1 cellular context compared by ENCODE assay signal in the genomic region with DNA sequence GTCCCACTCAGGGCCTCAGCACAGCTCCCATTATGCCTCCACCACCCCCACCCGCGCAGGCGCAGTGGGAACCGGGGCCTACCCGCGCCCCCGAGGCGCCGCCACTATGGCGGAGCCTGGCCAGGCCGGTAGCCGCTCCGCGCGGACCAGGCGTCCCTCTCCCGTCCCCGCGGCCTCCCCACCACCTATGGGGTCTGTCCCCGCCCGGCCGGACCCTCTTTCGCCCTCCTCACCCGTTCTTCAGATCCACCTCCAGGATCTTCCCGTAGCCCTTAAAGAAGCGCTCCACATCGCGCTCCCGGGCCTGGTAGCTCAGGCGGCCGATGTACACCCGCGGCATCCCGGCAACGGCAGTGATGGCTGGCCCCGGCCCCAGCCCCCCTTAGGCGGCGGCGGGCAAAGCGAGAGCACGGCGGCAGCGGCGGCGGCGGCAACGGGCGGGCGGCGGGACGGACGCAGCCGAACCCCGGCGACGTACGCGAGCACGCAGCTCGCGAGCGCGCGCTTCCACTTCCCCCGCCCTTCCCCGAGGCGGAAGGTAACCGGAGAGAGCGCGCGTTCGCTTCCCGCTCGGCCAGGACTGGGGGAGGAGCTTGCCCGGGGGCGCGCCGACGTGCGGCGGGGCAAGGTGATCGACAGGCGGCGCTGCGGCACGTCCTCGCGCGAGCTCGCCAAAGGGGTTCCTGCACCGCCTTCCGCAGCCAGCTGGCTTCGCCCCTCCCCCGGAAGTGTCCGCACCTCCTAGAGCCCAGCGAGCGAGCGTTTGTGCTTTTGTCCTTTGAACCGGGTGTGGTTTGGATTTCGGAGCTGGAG.
TF ChIP-seq lines count a peak whose summit lies in the region.

A gene (minus strand): TSS at position 488 of the 813 bp plus-strand sequence. CDS start 148 bp downstream, at position 340.

TF ChIP-seq in HepG2, 621 proteins besides CTCF, POLR2A, EP300 and RAD21 (continued from another document and continues in another):
- TF ChIP-seq CCDC6 (CRISPR knock-in tag; IDR thresholded peaks at IDR 0.05) (peak; percentile 98), ZNF180 (CRISPR knock-in tag; IDR thresholded peaks at IDR 0.05; ENCODE audit: borderline replicate concordance, low read depth) (no peak), ZNF672 (CRISPR knock-in tag; IDR thresholded peaks at IDR 0.05) (no peak), ARNT (IDR thresholded peaks at IDR 0.05) (no peak), ZSCAN20 (CRISPR knock-in tag; IDR thresholded peaks at IDR 0.05; ENCODE audit: borderline replicate concordance) (no peak; the same call in 1 of the 2 replicates), TAF1 (CRISPR knock-in tag; IDR thresholded peaks at IDR 0.05) (peak; percentile 90), ZSCAN12 (CRISPR knock-in tag; IDR thresholded peaks at IDR 0.05) (no peak), SRY (CRISPR knock-in tag; IDR thresholded peaks at IDR 0.05) (peak; percentile 83; the same call in 1 of the 2 replicates), EEA1 (CRISPR knock-in tag; IDR thresholded peaks at IDR 0.05; ENCODE audit: borderline replicate concordance) (no peak), NONO (IDR thresholded peaks at IDR 0.05) (no peak), NONO (CRISPR knock-in tag; conservative IDR thresholded peaks at IDR 0.05) (peak; percentile 95), MTF1 (CRISPR knock-in tag; IDR thresholded peaks at IDR 0.05) (no peak), TSC22D2 (CRISPR knock-in tag; IDR thresholded peaks at IDR 0.05; ENCODE audit: borderline replicate concordance) (0 out of 2 replicates have a peak, but pooled peaks have one; percentile 20), JUND (CRISPR knock-in tag; IDR thresholded peaks at IDR 0.05) (no peak), PAWR (CRISPR knock-in tag; IDR thresholded peaks at IDR 0.05; ENCODE audit: borderline replicate concordance) (no peak), ZMYM3 (CRISPR knock-in tag; IDR thresholded peaks at IDR 0.05) (0 out of 2 replicates have a peak, but pooled peaks have one; percentile 43), TGIF2 (CRISPR knock-in tag; IDR thresholded peaks at IDR 0.05) (peak; percentile 92), ZNF775 (CRISPR knock-in tag; IDR thresholded peaks at IDR 0.05; ENCODE audit: borderline replicate concordance) (no peak), ARHGAP35 (CRISPR knock-in tag; IDR thresholded peaks at IDR 0.05; ENCODE audit: borderline replicate concordance) (peak; percentile 79; the same call in 1 of the 2 replicates), KDM5A (IDR thresholded peaks at IDR 0.05; ENCODE audit: borderline replicate concordance, low read length) (peak; percentile 56; the same call in 1 of the 2 replicates), ZNF660 (CRISPR knock-in tag; IDR thresholded peaks at IDR 0.05; ENCODE audit: borderline replicate concordance, low read depth) (no peak), ZNF891 (CRISPR knock-in tag; IDR thresholded peaks at IDR 0.05) (peak; percentile 64; the same call in 1 of the 2 replicates), ZNF274 (CRISPR knock-in tag; IDR thresholded peaks at IDR 0.05) (peak; percentile 96), ZNF12 (CRISPR knock-in tag; IDR thresholded peaks at IDR 0.05) (peak; percentile 67; the same call in 1 of the 2 replicates), GZF1 (CRISPR knock-in tag; IDR thresholded peaks at IDR 0.05) (no peak), MAFK (conservative IDR thresholded peaks at IDR 0.05 in 1 of 2, IDR thresholded peaks at IDR 0.05 in 1 of 2; ENCODE audit: low read length in 2 of 2) (no peak), SP4 (CRISPR knock-in tag; IDR thresholded peaks at IDR 0.05) (peak; percentile 94), GFI1 (CRISPR knock-in tag; IDR thresholded peaks at IDR 0.05; ENCODE audit: borderline replicate concordance) (peak; percentile 12; the same call in 1 of the 2 replicates)
- TF ChIP-seq, protein P1, sequence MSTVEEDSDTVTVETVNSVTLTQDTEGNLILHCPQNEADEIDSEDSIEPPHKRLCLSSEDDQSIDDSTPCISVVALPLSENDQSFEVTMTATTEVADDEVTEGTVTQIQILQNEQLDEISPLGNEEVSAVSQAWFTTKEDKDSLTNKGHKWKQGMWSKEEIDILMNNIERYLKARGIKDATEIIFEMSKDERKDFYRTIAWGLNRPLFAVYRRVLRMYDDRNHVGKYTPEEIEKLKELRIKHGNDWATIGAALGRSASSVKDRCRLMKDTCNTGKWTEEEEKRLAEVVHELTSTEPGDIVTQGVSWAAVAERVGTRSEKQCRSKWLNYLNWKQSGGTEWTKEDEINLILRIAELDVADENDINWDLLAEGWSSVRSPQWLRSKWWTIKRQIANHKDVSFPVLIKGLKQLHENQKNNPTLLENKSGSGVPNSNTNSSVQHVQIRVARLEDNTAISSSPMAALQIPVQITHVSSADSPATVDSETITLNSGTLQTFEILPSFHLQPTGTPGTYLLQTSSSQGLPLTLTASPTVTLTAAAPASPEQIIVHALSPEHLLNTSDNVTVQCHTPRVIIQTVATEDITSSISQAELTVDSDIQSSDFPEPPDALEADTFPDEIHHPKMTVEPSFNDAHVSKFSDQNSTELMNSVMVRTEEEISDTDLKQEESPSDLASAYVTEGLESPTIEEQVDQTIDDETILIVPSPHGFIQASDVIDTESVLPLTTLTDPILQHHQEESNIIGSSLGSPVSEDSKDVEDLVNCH (CRISPR knock-in tag; IDR thresholded peaks at IDR 0.05) = no peak
- TF ChIP-seq, protein P2, sequence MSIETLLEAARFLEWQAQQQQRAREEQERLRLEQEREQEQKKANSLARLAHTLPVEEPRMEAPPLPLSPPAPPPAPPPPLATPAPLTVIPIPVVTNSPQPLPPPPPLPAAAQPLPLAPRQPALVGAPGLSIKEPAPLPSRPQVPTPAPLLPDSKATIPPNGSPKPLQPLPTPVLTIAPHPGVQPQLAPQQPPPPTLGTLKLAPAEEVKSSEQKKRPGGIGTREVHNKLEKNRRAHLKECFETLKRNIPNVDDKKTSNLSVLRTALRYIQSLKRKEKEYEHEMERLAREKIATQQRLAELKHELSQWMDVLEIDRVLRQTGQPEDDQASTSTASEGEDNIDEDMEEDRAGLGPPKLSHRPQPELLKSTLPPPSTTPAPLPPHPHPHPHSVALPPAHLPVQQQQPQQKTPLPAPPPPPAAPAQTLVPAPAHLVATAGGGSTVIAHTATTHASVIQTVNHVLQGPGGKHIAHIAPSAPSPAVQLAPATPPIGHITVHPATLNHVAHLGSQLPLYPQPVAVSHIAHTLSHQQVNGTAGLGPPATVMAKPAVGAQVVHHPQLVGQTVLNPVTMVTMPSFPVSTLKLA (IDR thresholded peaks at IDR 0.05) = peak; percentile 46
- TF ChIP-seq, protein P3, sequence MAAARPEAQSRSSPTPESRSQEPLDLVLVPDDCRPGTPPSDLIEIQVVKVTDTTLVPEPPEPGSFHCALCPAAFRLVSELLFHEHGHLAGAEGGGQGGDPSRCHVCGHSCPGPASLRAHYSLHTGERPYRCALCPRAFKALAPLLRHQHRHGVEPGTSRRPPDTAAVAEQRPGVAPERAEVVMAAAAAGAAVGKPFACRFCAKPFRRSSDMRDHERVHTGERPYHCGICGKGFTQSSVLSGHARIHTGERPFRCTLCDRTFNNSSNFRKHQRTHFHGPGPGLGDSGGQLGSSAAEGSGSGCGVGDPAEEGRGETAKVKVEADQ (CRISPR knock-in tag; IDR thresholded peaks at IDR 0.05; ENCODE audit: borderline replicate concordance) = peak; percentile 93; the same call in 1 of the 2 replicates
- TF ChIP-seq, protein P4, sequence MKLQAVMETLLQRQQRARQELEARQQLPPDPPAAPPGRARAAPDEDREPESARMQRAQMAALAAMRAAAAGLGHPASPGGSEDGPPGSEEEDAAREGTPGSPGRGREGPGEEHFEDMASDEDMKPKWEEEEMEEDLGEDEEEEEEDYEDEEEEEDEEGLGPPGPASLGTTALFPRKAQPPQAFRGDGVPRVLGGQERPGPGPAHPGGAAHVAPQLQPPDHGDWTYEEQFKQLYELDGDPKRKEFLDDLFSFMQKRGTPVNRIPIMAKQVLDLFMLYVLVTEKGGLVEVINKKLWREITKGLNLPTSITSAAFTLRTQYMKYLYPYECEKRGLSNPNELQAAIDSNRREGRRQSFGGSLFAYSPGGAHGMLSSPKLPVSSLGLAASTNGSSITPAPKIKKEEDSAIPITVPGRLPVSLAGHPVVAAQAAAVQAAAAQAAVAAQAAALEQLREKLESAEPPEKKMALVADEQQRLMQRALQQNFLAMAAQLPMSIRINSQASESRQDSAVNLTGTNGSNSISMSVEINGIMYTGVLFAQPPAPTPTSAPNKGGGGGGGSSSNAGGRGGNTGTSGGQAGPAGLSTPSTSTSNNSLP (IDR thresholded peaks at IDR 0.05; ENCODE audit: low read depth, low read length) = peak; percentile 29; the same call in 1 of the 2 replicates
- TF ChIP-seq, protein P5, sequence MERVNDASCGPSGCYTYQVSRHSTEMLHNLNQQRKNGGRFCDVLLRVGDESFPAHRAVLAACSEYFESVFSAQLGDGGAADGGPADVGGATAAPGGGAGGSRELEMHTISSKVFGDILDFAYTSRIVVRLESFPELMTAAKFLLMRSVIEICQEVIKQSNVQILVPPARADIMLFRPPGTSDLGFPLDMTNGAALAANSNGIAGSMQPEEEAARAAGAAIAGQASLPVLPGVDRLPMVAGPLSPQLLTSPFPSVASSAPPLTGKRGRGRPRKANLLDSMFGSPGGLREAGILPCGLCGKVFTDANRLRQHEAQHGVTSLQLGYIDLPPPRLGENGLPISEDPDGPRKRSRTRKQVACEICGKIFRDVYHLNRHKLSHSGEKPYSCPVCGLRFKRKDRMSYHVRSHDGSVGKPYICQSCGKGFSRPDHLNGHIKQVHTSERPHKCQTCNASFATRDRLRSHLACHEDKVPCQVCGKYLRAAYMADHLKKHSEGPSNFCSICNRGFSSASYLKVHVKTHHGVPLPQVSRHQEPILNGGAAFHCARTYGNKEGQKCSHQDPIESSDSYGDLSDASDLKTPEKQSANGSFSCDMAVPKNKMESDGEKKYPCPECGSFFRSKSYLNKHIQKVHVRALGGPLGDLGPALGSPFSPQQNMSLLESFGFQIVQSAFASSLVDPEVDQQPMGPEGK (CRISPR knock-in tag; IDR thresholded peaks at IDR 0.05) = peak; percentile 84
- TF ChIP-seq, protein P6, sequence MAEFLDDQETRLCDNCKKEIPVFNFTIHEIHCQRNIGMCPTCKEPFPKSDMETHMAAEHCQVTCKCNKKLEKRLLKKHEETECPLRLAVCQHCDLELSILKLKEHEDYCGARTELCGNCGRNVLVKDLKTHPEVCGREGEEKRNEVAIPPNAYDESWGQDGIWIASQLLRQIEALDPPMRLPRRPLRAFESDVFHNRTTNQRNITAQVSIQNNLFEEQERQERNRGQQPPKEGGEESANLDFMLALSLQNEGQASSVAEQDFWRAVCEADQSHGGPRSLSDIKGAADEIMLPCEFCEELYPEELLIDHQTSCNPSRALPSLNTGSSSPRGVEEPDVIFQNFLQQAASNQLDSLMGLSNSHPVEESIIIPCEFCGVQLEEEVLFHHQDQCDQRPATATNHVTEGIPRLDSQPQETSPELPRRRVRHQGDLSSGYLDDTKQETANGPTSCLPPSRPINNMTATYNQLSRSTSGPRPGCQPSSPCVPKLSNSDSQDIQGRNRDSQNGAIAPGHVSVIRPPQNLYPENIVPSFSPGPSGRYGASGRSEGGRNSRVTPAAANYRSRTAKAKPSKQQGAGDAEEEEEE (CRISPR knock-in tag; IDR thresholded peaks at IDR 0.05; ENCODE audit: borderline replicate concordance) = no peak
- TF ChIP-seq, protein P7, sequence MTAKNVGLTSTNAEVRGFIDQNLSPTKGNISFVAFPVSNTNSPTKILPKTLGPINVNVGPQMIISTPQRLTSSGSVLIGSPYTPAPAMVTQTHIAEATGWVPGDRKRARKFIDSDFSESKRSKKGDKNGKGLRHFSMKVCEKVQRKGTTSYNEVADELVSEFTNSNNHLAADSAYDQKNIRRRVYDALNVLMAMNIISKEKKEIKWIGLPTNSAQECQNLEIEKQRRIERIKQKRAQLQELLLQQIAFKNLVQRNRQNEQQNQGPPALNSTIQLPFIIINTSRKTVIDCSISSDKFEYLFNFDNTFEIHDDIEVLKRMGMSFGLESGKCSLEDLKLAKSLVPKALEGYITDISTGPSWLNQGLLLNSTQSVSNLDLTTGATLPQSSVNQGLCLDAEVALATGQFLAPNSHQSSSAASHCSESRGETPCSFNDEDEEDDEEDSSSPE (CRISPR knock-in tag; IDR thresholded peaks at IDR 0.05) = peak; percentile 92
- TF ChIP-seq, protein P8, sequence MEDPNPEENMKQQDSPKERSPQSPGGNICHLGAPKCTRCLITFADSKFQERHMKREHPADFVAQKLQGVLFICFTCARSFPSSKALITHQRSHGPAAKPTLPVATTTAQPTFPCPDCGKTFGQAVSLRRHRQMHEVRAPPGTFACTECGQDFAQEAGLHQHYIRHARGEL (CRISPR knock-in tag; IDR thresholded peaks at IDR 0.05) = no peak
- TF ChIP-seq, protein P9, sequence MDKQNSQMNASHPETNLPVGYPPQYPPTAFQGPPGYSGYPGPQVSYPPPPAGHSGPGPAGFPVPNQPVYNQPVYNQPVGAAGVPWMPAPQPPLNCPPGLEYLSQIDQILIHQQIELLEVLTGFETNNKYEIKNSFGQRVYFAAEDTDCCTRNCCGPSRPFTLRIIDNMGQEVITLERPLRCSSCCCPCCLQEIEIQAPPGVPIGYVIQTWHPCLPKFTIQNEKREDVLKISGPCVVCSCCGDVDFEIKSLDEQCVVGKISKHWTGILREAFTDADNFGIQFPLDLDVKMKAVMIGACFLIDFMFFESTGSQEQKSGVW (CRISPR knock-in tag; IDR thresholded peaks at IDR 0.05; ENCODE audit: borderline replicate concordance) = no peak; the same call in 1 of the 2 replicates
- TF ChIP-seq, protein P10, sequence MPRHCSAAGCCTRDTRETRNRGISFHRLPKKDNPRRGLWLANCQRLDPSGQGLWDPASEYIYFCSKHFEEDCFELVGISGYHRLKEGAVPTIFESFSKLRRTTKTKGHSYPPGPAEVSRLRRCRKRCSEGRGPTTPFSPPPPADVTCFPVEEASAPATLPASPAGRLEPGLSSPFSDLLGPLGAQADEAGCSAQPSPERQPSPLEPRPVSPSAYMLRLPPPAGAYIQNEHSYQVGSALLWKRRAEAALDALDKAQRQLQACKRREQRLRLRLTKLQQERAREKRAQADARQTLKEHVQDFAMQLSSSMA (CRISPR knock-in tag; IDR thresholded peaks at IDR 0.05) = peak; percentile 38; the same call in 1 of the 2 replicates
- TF ChIP-seq, protein P11, sequence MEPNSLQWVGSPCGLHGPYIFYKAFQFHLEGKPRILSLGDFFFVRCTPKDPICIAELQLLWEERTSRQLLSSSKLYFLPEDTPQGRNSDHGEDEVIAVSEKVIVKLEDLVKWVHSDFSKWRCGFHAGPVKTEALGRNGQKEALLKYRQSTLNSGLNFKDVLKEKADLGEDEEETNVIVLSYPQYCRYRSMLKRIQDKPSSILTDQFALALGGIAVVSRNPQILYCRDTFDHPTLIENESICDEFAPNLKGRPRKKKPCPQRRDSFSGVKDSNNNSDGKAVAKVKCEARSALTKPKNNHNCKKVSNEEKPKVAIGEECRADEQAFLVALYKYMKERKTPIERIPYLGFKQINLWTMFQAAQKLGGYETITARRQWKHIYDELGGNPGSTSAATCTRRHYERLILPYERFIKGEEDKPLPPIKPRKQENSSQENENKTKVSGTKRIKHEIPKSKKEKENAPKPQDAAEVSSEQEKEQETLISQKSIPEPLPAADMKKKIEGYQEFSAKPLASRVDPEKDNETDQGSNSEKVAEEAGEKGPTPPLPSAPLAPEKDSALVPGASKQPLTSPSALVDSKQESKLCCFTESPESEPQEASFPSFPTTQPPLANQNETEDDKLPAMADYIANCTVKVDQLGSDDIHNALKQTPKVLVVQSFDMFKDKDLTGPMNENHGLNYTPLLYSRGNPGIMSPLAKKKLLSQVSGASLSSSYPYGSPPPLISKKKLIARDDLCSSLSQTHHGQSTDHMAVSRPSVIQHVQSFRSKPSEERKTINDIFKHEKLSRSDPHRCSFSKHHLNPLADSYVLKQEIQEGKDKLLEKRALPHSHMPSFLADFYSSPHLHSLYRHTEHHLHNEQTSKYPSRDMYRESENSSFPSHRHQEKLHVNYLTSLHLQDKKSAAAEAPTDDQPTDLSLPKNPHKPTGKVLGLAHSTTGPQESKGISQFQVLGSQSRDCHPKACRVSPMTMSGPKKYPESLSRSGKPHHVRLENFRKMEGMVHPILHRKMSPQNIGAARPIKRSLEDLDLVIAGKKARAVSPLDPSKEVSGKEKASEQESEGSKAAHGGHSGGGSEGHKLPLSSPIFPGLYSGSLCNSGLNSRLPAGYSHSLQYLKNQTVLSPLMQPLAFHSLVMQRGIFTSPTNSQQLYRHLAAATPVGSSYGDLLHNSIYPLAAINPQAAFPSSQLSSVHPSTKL (CRISPR knock-in tag; IDR thresholded peaks at IDR 0.05) = peak; percentile 64; the same call in 1 of the 2 replicates
